In genomic region chr12:30457621-30458289, GRCh38 we compare ENCODE assay signal across 9 cellular contexts.
DNase-seq lines count a peak whose midpoint lies in the region; ATAC-seq and TF ChIP-seq lines count a peak whose summit lies in the region.
"Had no signal": no experiment of that assay in that cellular context is flagged by ENCODE, and none has a peak within 500 bp of the region (broad histone marks: within the 10 kb centered on the region; RNA-seq: fewer than 3 reads in every experiment).

No MANE protein-coding gene starts in this region.

- ATAC-seq in HG03280 (IDR thresholded peaks at IDR 0.05; ENCODE audit: unreplicated experiment) = no peak
- ATAC-seq in CD8-positive, alpha-beta T cell = no peak

- no peaks in the 10 kb centered on the region for H3K36me3 ChIP-seq in GM06990 (ENCODE audit: control insufficient read depth, insufficient read depth, low read length)
- no peaks in the 10 kb centered on the region for H3K36me3 ChIP-seq in CD8-positive, alpha-beta T cell (ENCODE audit: insufficient read depth, low read length)
- H3K36me3 ChIP-seq: lower lobe of right lung had no signal

- H3K9me3 Mint-ChIP-seq in CD8-positive, alpha-beta T cell = no peaks in the 10 kb centered on the region

- no peak overlapping the region for H3K4me3 ChIP-seq in GM06990 (replicated peaks; ENCODE audit: low read depth, low read length)
- H3K4me3 ChIP-seq in CD8-positive, alpha-beta T cell (ENCODE audit: low read depth, low read length) = no peak overlapping the region
- H3K4me3 ChIP-seq: lower lobe of right lung had no signal

- no peaks in the 10 kb centered on the region; the same call in 1 of the 2 replicates for H3K27me3 ChIP-seq in GM06990 (replicated peaks; ENCODE audit: control insufficient read depth, insufficient read depth, low read length)
- no peaks in the 10 kb centered on the region for H3K27me3 ChIP-seq in CD8-positive, alpha-beta T cell (ENCODE audit: insufficient read depth, low read length)

- H3K27ac Mint-ChIP-seq in CD8-positive, alpha-beta T cell = no peak overlapping the region

- no peak overlapping the region for H3K27ac ChIP-seq in CD8-positive, alpha-beta T cell (ENCODE audit: low read depth, low read length)
- H3K27ac ChIP-seq: lower lobe of right lung had no signal

- POLR2A ChIA-PET in CD8-positive, alpha-beta T cell (lab: Charles Lee) = no interaction called here

- CTCF ChIA-PET in CD8-positive, alpha-beta T cell (lab: Charles Lee) = no interaction called here

- no peaks in the 10 kb centered on the region for H3K4me1 Mint-ChIP-seq in CD8-positive, alpha-beta T cell (ENCODE audit: low read depth)

- no peaks in the 10 kb centered on the region for H3K4me1 ChIP-seq in CD8-positive, alpha-beta T cell (ENCODE audit: insufficient read depth, low read length)
- H3K4me1 ChIP-seq: lower lobe of right lung had no signal

- DNase-seq in GM06990 (ENCODE audit: extremely low read depth, insufficient read length) = no peak
- DNase-seq in NCI-H82 treated with DMSO at 0.1 percent for 48 hours (lab: John Stamatoyannopoulos, UW; ENCODE audit: unreplicated experiment) = peak; percentile 35
- DNase-seq in fibroblast of gingiva (ENCODE audit: low read depth) = peak; percentile 86
- DNase-seq in renal cortical epithelial cell (ENCODE audit: low read depth) = peak; percentile 23
- DNase-seq in activated CD4-positive, CD25-positive, alpha-beta regulatory T cell treated with anti-CD3 and anti-CD28 coated beads, Interleukin-2, amount 50 U/mL, for 72 hours = no peak
- no peak for DNase-seq in CD8-positive, alpha-beta T cell
- DNase-seq in NCI-H128 (lab: John Stamatoyannopoulos, UW; ENCODE audit: unreplicated experiment) = no peak
- DNase-seq: lower lobe of right lung had no signal

- TF ChIP-seq CTCF in GM06990 (IDR thresholded peaks at IDR 0.05; ENCODE audit: insufficient read depth, low read length, poor library complexity, severe bottlenecking) = peak; percentile 3
- no peak for TF ChIP-seq CTCF in CD8-positive, alpha-beta T cell (IDR thresholded peaks at IDR 0.05)

- no peaks in the 10 kb centered on the region for H3K9me3 ChIP-seq in CD8-positive, alpha-beta T cell (ENCODE audit: low read length)
- H3K9me3 ChIP-seq: lower lobe of right lung had no signal

- intact Hi-C loops in CD8-positive, alpha-beta T cell (cut with DNase I, micrococcal nuclease) = no loop called here

- H3K4me3 Mint-ChIP-seq in CD8-positive, alpha-beta T cell = no peak overlapping the region

- H3K27me3 Mint-ChIP-seq in CD8-positive, alpha-beta T cell (ENCODE audit: low read depth) = no peaks in the 10 kb centered on the region

- no peaks in the 10 kb centered on the region for H3K36me3 Mint-ChIP-seq in CD8-positive, alpha-beta T cell

Comparison
In these comparisons a context has a peak if more than half of its experiments do, and no peak if none do; other contexts are left out.
1. DNase-seq: peak in NCI-H82 treated with DMSO at 0.1 percent for 48 hours (single experiment), fibroblast of gingiva (single experiment) and renal cortical epithelial cell (single experiment); none in GM06990 (single experiment), activated CD4-positive, CD25-positive, alpha-beta regulatory T cell treated with anti-CD3 and anti-CD28 coated beads, Interleukin-2, amount 50 U/mL, for 72 hours (single experiment), CD8-positive, alpha-beta T cell (0 of 7) and NCI-H128 (single experiment).